Comparison of ENCODE assay signal across 9 cellular contexts in genomic region chr1:193183019-193183643, GRCh38. TPM values are rescaled to one million over a fixed set of nuclear protein-coding genes. Genes with fewer than 3 reads are reported as not detected.
DNase-seq lines count a peak whose midpoint lies in the region; ATAC-seq and TF ChIP-seq lines count a peak whose summit lies in the region.
"Had no signal": no experiment of that assay in that cellular context is flagged by ENCODE, and none has a peak within 500 bp of the region (broad histone marks: within the 10 kb centered on the region; RNA-seq: fewer than 3 reads in every experiment).

No MANE protein-coding gene starts in this region.

- H3K9me3 Mint-ChIP-seq in activated CD8-positive, alpha-beta T cell treated with anti-CD3 and anti-CD28 coated beads, Interleukin-2, amount 10 ng/mL, durations not matched to agents 7 days and 5 days (ENCODE audit: insufficient read depth), result no peaks in the 10 kb centered on the region
- H3K9me3 Mint-ChIP-seq: natural killer cell treated with Interleukin-12 subunit alpha and Interleukin-12 subunit beta and Interleukin-15 and Interleukin-18, amount 100 ng/mL, for 72 hours had no signal

- POLR2A ChIA-PET in activated CD8-positive, alpha-beta T cell treated with anti-CD3 and anti-CD28 coated beads, Interleukin-2, amount 10 ng/mL, durations not matched to agents 7 days and 5 days (lab: Charles Lee), result no interaction called here

- H3K27ac ChIP-seq in right atrium auricular region, result peak overlapping the region in 1 of 2 donors; percentile 82

- no peaks in the 10 kb centered on the region for H3K36me3 Mint-ChIP-seq in activated CD8-positive, alpha-beta T cell treated with anti-CD3 and anti-CD28 coated beads, Interleukin-2, amount 10 ng/mL, durations not matched to agents 7 days and 5 days (ENCODE audit: low read depth)
- H3K36me3 Mint-ChIP-seq: natural killer cell treated with Interleukin-12 subunit alpha and Interleukin-12 subunit beta and Interleukin-15 and Interleukin-18, amount 100 ng/mL, for 72 hours had no signal

- H3K27me3 ChIP-seq in BE2C (no peaks in the 10 kb centered on the region), right atrium auricular region (no peaks in the 10 kb centered on the region), skeletal muscle satellite cell (ENCODE audit: control insufficient read depth, insufficient read depth, low read length) (no peaks in the 10 kb centered on the region)

- H3K36me3 ChIP-seq in BE2C (no peaks in the 10 kb centered on the region), right atrium auricular region (no peaks in the 10 kb centered on the region), skeletal muscle satellite cell (ENCODE audit: insufficient read depth, low read length) (no peaks in the 10 kb centered on the region)

- no peaks in the 10 kb centered on the region for H3K27me3 Mint-ChIP-seq in activated CD8-positive, alpha-beta T cell treated with anti-CD3 and anti-CD28 coated beads, Interleukin-2, amount 10 ng/mL, durations not matched to agents 7 days and 5 days (ENCODE audit: low read depth)
- H3K27me3 Mint-ChIP-seq: natural killer cell treated with Interleukin-12 subunit alpha and Interleukin-12 subunit beta and Interleukin-15 and Interleukin-18, amount 100 ng/mL, for 72 hours had no signal

- CTCF ChIA-PET in activated CD8-positive, alpha-beta T cell treated with anti-CD3 and anti-CD28 coated beads, Interleukin-2, amount 10 ng/mL, durations not matched to agents 7 days and 5 days (lab: Charles Lee), result interaction anchor here (0.7 to 1.2 kb wide), 2 partner anchors 27 to 29 kb away, joined by 3 read pairs; no protein-coding TSS in a partner anchor

- H3K4me1 ChIP-seq in BE2C (peaks cover 12% of the 10 kb centered on the region), right atrium auricular region (peaks cover 0 to 40% of the 10 kb centered on the region in 2 donors), skeletal muscle satellite cell (ENCODE audit: control insufficient read depth, insufficient read depth, low read length) (peaks cover 35% of the 10 kb centered on the region)

- H3K4me1 Mint-ChIP-seq in activated CD8-positive, alpha-beta T cell treated with anti-CD3 and anti-CD28 coated beads, Interleukin-2, amount 10 ng/mL, durations not matched to agents 7 days and 5 days (ENCODE audit: low read depth), result peaks cover 15% of the 10 kb centered on the region

- peak; percentile 79 for TF ChIP-seq CTCF in BE2C (IDR thresholded peaks at IDR 0.05; ENCODE audit: low read depth, low read length)
- peak; percentile 73 to 87 for TF ChIP-seq CTCF in right atrium auricular region (IDR thresholded peaks at IDR 0.05)

- H3K27ac Mint-ChIP-seq in activated CD8-positive, alpha-beta T cell treated with anti-CD3 and anti-CD28 coated beads, Interleukin-2, amount 10 ng/mL, durations not matched to agents 7 days and 5 days, result no peak overlapping the region
- H3K27ac Mint-ChIP-seq: natural killer cell treated with Interleukin-12 subunit alpha and Interleukin-12 subunit beta and Interleukin-15 and Interleukin-18, amount 100 ng/mL, for 72 hours had no signal

- DNase-seq in BE2C, result peak; percentile 13
- DNase-seq in NCI-H2196 (lab: John Stamatoyannopoulos, UW; ENCODE audit: unreplicated experiment), result peak; percentile 54
- DNase-seq in activated CD8-positive, alpha-beta T cell treated with anti-CD3 and anti-CD28 coated beads, Interleukin-2, amount 10 ng/mL, durations not matched to agents 7 days and 5 days, result peak; percentile 47
- no peak for DNase-seq in right atrium auricular region (ENCODE audit: low spot score)
- DNase-seq in NK-92 (lab: John Stamatoyannopoulos, UW; ENCODE audit: unreplicated experiment), result no peak

- H3K9me3 ChIP-seq in BE2C (no peaks in the 10 kb centered on the region), right atrium auricular region (no peaks in the 10 kb centered on the region), skeletal muscle satellite cell (replicated peaks; ENCODE audit: low read length) (no peaks in the 10 kb centered on the region)

- H3K4me3 ChIP-seq in BE2C (ENCODE audit: low read depth, low read length), result peak overlapping the region; percentile 25
- peak overlapping the region; percentile 41 to 48 for H3K4me3 ChIP-seq in right atrium auricular region
- H3K4me3 ChIP-seq in skeletal muscle satellite cell (ENCODE audit: low read length), result peak overlapping the region; percentile 68

- H3K4me2 ChIP-seq in skeletal muscle satellite cell (ENCODE audit: low read length), result peak overlapping the region; percentile 83

- no peak overlapping the region for H3K4me3 Mint-ChIP-seq in activated CD8-positive, alpha-beta T cell treated with anti-CD3 and anti-CD28 coated beads, Interleukin-2, amount 10 ng/mL, durations not matched to agents 7 days and 5 days
- H3K4me3 Mint-ChIP-seq: natural killer cell treated with Interleukin-12 subunit alpha and Interleukin-12 subunit beta and Interleukin-15 and Interleukin-18, amount 100 ng/mL, for 72 hours had no signal

- peak overlapping the region; percentile 73 for H3K9ac ChIP-seq in skeletal muscle satellite cell (ENCODE audit: low read depth, low read length)

- ATAC-seq in GM18517 (IDR thresholded peaks at IDR 0.05; ENCODE audit: unreplicated experiment) (peak; percentile 78), HG03095 (IDR thresholded peaks at IDR 0.05; ENCODE audit: unreplicated experiment) (peak; percentile 70)
- no peak for ATAC-seq in activated CD8-positive, alpha-beta T cell treated with anti-CD3 and anti-CD28 coated beads, Interleukin-2, amount 10 ng/mL, durations not matched to agents 7 days and 5 days

RNA-seq across cellular contexts. Expression of gene B3GALT2, which starts 3.3 kb away (rescaled TPM):
- not detected for polyA plus RNA-seq in BE2C (2012; ENCODE audit: insufficient read depth, insufficient read length, low read depth)
- total RNA-seq in activated CD8-positive, alpha-beta T cell treated with anti-CD3 and anti-CD28 coated beads, Interleukin-2, amount 10 ng/mL, durations not matched to agents 7 days and 5 days, result under 1 TPM; 0.63 to 0.94 TPM
- total RNA-seq in right atrium auricular region, result 10 to 100 TPM; 27.9 to 51.7 TPM
- under 0.01 and 3.7 TPM in 2 replicates for total RNA-seq in skeletal muscle satellite cell (2012; rRNA removed)
- total RNA-seq: natural killer cell treated with Interleukin-12 subunit alpha and Interleukin-12 subunit beta and Interleukin-15 and Interleukin-18, amount 100 ng/mL, for 72 hours had no signal

Comparison
In these comparisons a context has a peak if more than half of its experiments do, and no peak if none do; other contexts are left out.
1. DNase-seq: peak in BE2C (single experiment), NCI-H2196 (single experiment) and activated CD8-positive, alpha-beta T cell treated with anti-CD3 and anti-CD28 coated beads, Interleukin-2, amount 10 ng/mL, durations not matched to agents 7 days and 5 days (single experiment); none in right atrium auricular region (single experiment) and NK-92 (single experiment).
2. RNA of gene B3GALT2, which starts 3.3 kb away (total RNA-seq): 27.9 to 51.7 TPM in right atrium auricular region; 0.63 to 0.94 TPM in activated CD8-positive, alpha-beta T cell treated with anti-CD3 and anti-CD28 coated beads, Interleukin-2, amount 10 ng/mL, durations not matched to agents 7 days and 5 days; every median in the first group is over 10 times any median in the second.
3. Peak in every context shown above with its lines, with median percentiles within 50 percentile points of each other: H3K4me3 ChIP-seq.